13 cellular contexts compared by ENCODE assay signal in genomic region chr5:96626956-96627355, GRCh38. TPM values are rescaled to one million over a fixed set of nuclear protein-coding genes. Genes with fewer than 3 reads are reported as not detected.
DNase-seq lines count a peak whose midpoint lies in the region; ATAC-seq and TF ChIP-seq lines count a peak whose summit lies in the region.
"Had no signal": no experiment of that assay in that cellular context is flagged by ENCODE, and none has a peak within 500 bp of the region (broad histone marks: within the 10 kb centered on the region; RNA-seq: fewer than 3 reads in every experiment).

No MANE protein-coding gene starts in this region.

- no peak overlapping the region for H2BK20ac ChIP-seq in IMR-90 (ENCODE audit: low read depth, low read length)

- H3K4ac ChIP-seq in IMR-90 (ENCODE audit: low read depth, low read length): no peak overlapping the region

- no peaks in the 10 kb centered on the region for H3K36me3 ChIP-seq in ACC112 (ENCODE audit: insufficient read depth, low read length)
- H3K36me3 ChIP-seq in IMR-90 (ENCODE audit: control insufficient read depth, insufficient read depth, low read length): no peaks in the 10 kb centered on the region
- no peaks in the 10 kb centered on the region for H3K36me3 ChIP-seq in kidney epithelial cell (ENCODE audit: control insufficient read depth, insufficient read depth, low read length)
- H3K36me3 ChIP-seq: suprapubic skin had no signal

- peaks cover 10% of the 10 kb centered on the region; the same call in 1 of the 2 replicates for H3K9me1 ChIP-seq in IMR-90 (ENCODE audit: insufficient read depth, low read length)

- peak overlapping the region; percentile 43 for H2BK5ac ChIP-seq in IMR-90 (ENCODE audit: low read depth, low read length, poor library complexity, severe bottlenecking)

- no peak overlapping the region for H2AK9ac ChIP-seq in IMR-90 (replicated peaks; ENCODE audit: low read depth, low read length, poor library complexity)

- ATAC-seq in IMR-90 (ENCODE audit: low read depth): peak; percentile 43
- ATAC-seq in HG03439 (IDR thresholded peaks at IDR 0.05; ENCODE audit: unreplicated experiment): no peak

- H3K23ac ChIP-seq in IMR-90 (ENCODE audit: low read depth, low read length): no peak overlapping the region

- no peak for TF ChIP-seq RAD21 in IMR-90 (IDR thresholded peaks at IDR 0.05; ENCODE audit: low read length)

- H3K9me3 ChIP-seq in IMR-90 (ENCODE audit: control insufficient read depth, insufficient read depth, low read length): no peaks in the 10 kb centered on the region
- H3K9me3 ChIP-seq: mucosa of descending colon, suprapubic skin had no signal

- H4K20me1 ChIP-seq in IMR-90 (ENCODE audit: insufficient read depth, low read length): no peaks in the 10 kb centered on the region

- no peak for TF ChIP-seq CTCF in IMR-90 (conservative IDR thresholded peaks at IDR 0.05; ENCODE audit: low read depth, low read length)
- TF ChIP-seq CTCF in kidney epithelial cell (IDR thresholded peaks at IDR 0.05; ENCODE audit: insufficient read depth, low read length, poor library complexity, severe bottlenecking): no peak

- H4K5ac ChIP-seq in IMR-90 (ENCODE audit: low read depth, low read length): no peak overlapping the region

- dilution Hi-C loops in IMR-90 (cut with HindIII; ENCODE audit: low sequenced_read_pairs, unreplicated experiment): no loop called here

- H3K18ac ChIP-seq in IMR-90 (ENCODE audit: low read depth, low read length): no peak overlapping the region

- H3K4me2 ChIP-seq in IMR-90 (ENCODE audit: low read depth, low read length): no peak overlapping the region; the same call in 1 of the 2 replicates

- no CpG with 5 or more reads among the region's 2 CpGs for WGBS in IMR-90 (ENCODE audit: extremely low coverage in 2 of 2, insufficient read length in 1 of 2), 2 experiments

- no peak overlapping the region for H3K14ac ChIP-seq in IMR-90 (replicated peaks; ENCODE audit: low read depth, low read length)

- H2BK15ac ChIP-seq in IMR-90 (ENCODE audit: low read depth, low read length): no peak overlapping the region

- H4K8ac ChIP-seq in IMR-90 (ENCODE audit: low read depth in 2 of 2, low read length in 2 of 2): no peak overlapping the region

- H2AK5ac ChIP-seq in IMR-90 (ENCODE audit: low read depth, low read length): no peak overlapping the region

- H2BK120ac ChIP-seq in IMR-90 (ENCODE audit: low read depth, low read length): no peak overlapping the region; the same call in 1 of the 2 replicates

- H2AFZ ChIP-seq in ACC112 (ENCODE audit: low read length, unreplicated experiment): no peak overlapping the region
- no peak overlapping the region for H2AFZ ChIP-seq in IMR-90 (replicated peaks; ENCODE audit: low read length, poor library complexity)

- H3K4me3 ChIP-seq in ACC112 (ENCODE audit: low read depth, low read length) (no peak overlapping the region), IMR-90 (ENCODE audit: insufficient read depth, low read depth, low read length) (no peak overlapping the region), kidney epithelial cell (ENCODE audit: low read depth, low read length) (no peak overlapping the region)
- H3K4me3 ChIP-seq: mucosa of descending colon, suprapubic skin had no signal

- no peaks in the 10 kb centered on the region for H3K79me1 ChIP-seq in IMR-90 (ENCODE audit: low read depth in 1 of 2, low read length in 2 of 2)

- no peak overlapping the region for H4K91ac ChIP-seq in IMR-90 (ENCODE audit: insufficient read depth, low read depth, low read length)

- POLR2A ChIA-PET in IMR-90 (lab: Charles Lee; ENCODE audit: unreplicated experiment): no interaction called here

- in situ Hi-C loops in IMR-90 (cut with MboI; ENCODE audit: low sequenced_read_pairs): no loop called here

- no peak overlapping the region for H3K9ac ChIP-seq in IMR-90 (ENCODE audit: low read depth, low read length)

- H3K27ac ChIP-seq in ACC112 (ENCODE audit: low read depth, low read length) (peak overlapping the region; percentile 17), IMR-90 (ENCODE audit: insufficient read depth, low read length) (no peak overlapping the region)

- no peak for TF ChIP-seq POLR2A in IMR-90 (IDR thresholded peaks at IDR 0.05; ENCODE audit: low read depth, low read length)

- peaks cover 41% of the 10 kb centered on the region for H3K4me1 ChIP-seq in ACC112 (ENCODE audit: control insufficient read depth, insufficient read depth, low read length, unreplicated experiment)
- peaks cover 18% of the 10 kb centered on the region; the same call in 1 of the 2 replicates for H3K4me1 ChIP-seq in IMR-90 (ENCODE audit: control insufficient read depth, insufficient read depth, low read length)

- no TSS peak for BruUV-seq in IMR-90 (replicated peaks; lab: Mats Ljungman, UMichigan)

- DNase-seq in IMR-90 (peak; percentile 90), astrocyte of the hippocampus (ENCODE audit: low read depth, low spot score) (peak; percentile 92), kidney epithelial cell (ENCODE audit: low read depth) (peak; percentile 84), cerebellum (ENCODE audit: low spot score) (no peak), NCI-H446 (lab: John Stamatoyannopoulos, UW) (no peak), GM19238 (ENCODE audit: insufficient read length, low spot score) (no peak)
- DNase-seq: activated naive CD8-positive, alpha-beta T cell treated with anti-CD3 and anti-CD28 coated beads, Interleukin-2, amount 10 ng/mL, durations not matched to agents 7 days and 5 days; effector CD4-positive, alpha-beta T cell; mucosa of descending colon; NCI-H187 treated with DMSO at 0.1 percent for 48 hours had no signal

- H3K27me3 ChIP-seq in ACC112 (ENCODE audit: insufficient read depth, low read length) (no peaks in the 10 kb centered on the region), IMR-90 (ENCODE audit: control insufficient read depth, insufficient read depth, low read length) (no peaks in the 10 kb centered on the region), kidney epithelial cell (ENCODE audit: control insufficient read depth, insufficient read depth, low read length) (no peaks in the 10 kb centered on the region)
- H3K27me3 ChIP-seq: suprapubic skin had no signal

- intact Hi-C loops in IMR-90 (cut with micrococcal nuclease): loop anchor here (5.0 kb wide), 2 partner anchors 35 to 535 kb away; partner anchors contain the start of gene CAST

- CTCF ChIA-PET in IMR-90 (lab: Yijun Ruan, JAX): no interaction called here

- no peak overlapping the region for H3K56ac ChIP-seq in IMR-90 (ENCODE audit: extremely low read depth, insufficient read depth, low read length)

- no peaks in the 10 kb centered on the region for H3K79me2 ChIP-seq in ACC112 (ENCODE audit: control insufficient read depth, insufficient read depth, low read length, unreplicated experiment)

TF ChIP-seq in IMR-90, 13 proteins besides CTCF, POLR2A, EP300 and RAD21:
- TF ChIP-seq RCOR1 (IDR thresholded peaks at IDR 0.05; ENCODE audit: insufficient replicate concordance, low read length): peak; percentile 27
- no peak for TF ChIP-seq RFX5 (IDR thresholded peaks at IDR 0.05; ENCODE audit: low read depth, low read length)
- TF ChIP-seq BHLHE40 (IDR thresholded peaks at IDR 0.05; ENCODE audit: low read depth, low read length): peak; percentile 29; the same call in 1 of the 2 replicates
- no peak for TF ChIP-seq MAZ (IDR thresholded peaks at IDR 0.05; ENCODE audit: borderline replicate concordance, low read depth, low read length)
- peak; percentile 90 for TF ChIP-seq CEBPB (IDR thresholded peaks at IDR 0.05; ENCODE audit: low read depth, low read length)
- no peak for TF ChIP-seq NFE2L2 (IDR thresholded peaks at IDR 0.05; ENCODE audit: low read depth, low read length)
- TF ChIP-seq CHD1 (IDR thresholded peaks at IDR 0.05; ENCODE audit: low read depth, low read length): no peak
- TF ChIP-seq USF2 (IDR thresholded peaks at IDR 0.05; ENCODE audit: low read depth, low read length): no peak
- TF ChIP-seq FOS (IDR thresholded peaks at IDR 0.05; ENCODE audit: low read depth, low read length): 0 out of 2 replicates have a peak, but pooled peaks have one; percentile 7

RNA-seq across cellular contexts. Expression of gene CAST, which starts 35.2 kb away (rescaled TPM):
- 128 and 183 TPM in 2 replicates for total RNA-seq in IMR-90 (2012; rRNA removed)
- polyA plus RNA-seq in IMR-90 (2012; rRNA removed): 81.9 and 91.3 TPM in 2 replicates
- polyA plus RNA-seq in IMR-90 (2012; cell fraction: cytosol; rRNA removed): 31.1 and 42.0 TPM in 2 replicates
- polyA plus RNA-seq in IMR-90 (2012; cell fraction: nucleus; rRNA removed; ENCODE audit: low replicate concordance): 19.8 and 93.2 TPM in 2 replicates
- total RNA-seq in kidney epithelial cell: 155 and 174 TPM in 2 replicates
- total RNA-seq in cerebellum: 26.0 TPM

Comparison
In these comparisons a context has a peak if more than half of its experiments do, and no peak if none do; other contexts are left out.
1. DNase-seq: peak in IMR-90 (single experiment), astrocyte of the hippocampus (single experiment) and kidney epithelial cell (single experiment); none in cerebellum (single experiment), NCI-H446 (0 of 2) and GM19238 (single experiment).